ENCODE assay signal across 16 cellular contexts in the genomic region with DNA sequence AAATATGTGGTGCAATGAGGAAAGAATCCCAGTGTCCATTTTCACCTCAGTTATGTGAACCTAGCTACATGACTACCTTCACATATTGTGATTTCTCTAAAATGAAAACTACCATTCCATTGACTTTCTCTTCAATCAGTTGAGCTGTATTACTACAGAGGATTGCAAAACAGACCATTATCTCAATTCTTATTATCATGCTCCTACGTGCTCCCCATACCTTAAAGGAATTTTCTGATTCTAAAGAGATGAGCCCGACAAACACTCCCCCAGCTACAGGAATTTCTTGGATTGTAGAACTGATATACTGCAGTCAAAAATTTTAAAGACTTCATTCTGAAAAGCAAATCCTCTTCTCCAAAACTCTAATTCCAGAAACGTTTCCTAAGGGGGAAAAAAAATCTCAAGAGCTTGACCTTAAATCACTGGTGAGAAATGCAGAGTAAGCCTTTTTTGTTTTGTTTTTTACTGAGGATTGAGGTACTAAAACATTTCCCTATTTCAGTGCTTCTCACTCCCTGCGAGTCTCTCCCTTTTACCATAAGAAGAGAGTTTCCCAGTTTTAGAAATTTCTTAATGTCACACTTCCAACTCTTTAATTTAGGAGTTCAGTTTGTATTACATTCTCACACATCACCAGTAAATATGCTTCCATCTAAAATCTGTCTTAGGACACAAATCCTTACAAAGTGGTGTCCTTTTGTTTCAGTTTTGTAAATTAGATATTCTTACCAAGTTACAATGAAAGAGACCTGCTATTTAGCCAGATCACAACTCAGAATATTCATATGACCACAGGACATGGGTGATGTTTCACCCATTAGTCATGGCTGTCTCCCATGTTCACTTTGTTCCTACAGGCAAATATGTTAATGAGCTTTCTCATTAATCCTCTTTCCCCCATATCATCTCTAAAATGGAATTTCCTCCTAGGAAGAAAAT.
DNase-seq lines count a peak whose midpoint lies in the region; ATAC-seq and TF ChIP-seq lines count a peak whose summit lies in the region.
"Had no signal": no experiment of that assay in that cellular context is flagged by ENCODE, and none has a peak within 500 bp of the region (broad histone marks: within the 10 kb centered on the region; RNA-seq: fewer than 3 reads in every experiment).

No MANE protein-coding gene starts in this region.

- peak overlapping the region; percentile 71 to 88 (median 82) for H3K27ac Mint-ChIP-seq in nephron
- H3K27ac Mint-ChIP-seq in activated T-cell treated with anti-CD3 and anti-CD28 coated beads, Interleukin-2, amount 50 U/mL, for 72 hours, result no peak overlapping the region
- H3K27ac Mint-ChIP-seq: activated B cell treated with CpG ODN at 0.5 μM for 24 hours; activated naive CD8-positive, alpha-beta T cell; IgD-negative memory B cell had no signal

- peak overlapping the region in 1 of 3 experiments; percentile 18 for H3K4me3 Mint-ChIP-seq in nephron
- no peak overlapping the region for H3K4me3 Mint-ChIP-seq in activated T-cell treated with anti-CD3 and anti-CD28 coated beads, Interleukin-2, amount 50 U/mL, for 72 hours
- H3K4me3 Mint-ChIP-seq: activated B cell treated with CpG ODN at 0.5 μM for 24 hours; activated naive CD8-positive, alpha-beta T cell; IgD-negative memory B cell had no signal

- DNase-seq in EL, result peak; percentile 39
- peak; percentile 79 for DNase-seq in M059J (ENCODE audit: low read depth)
- DNase-seq in dermis blood vessel endothelial cell, result peak; percentile 28
- DNase-seq in activated T-cell treated with anti-CD3 and anti-CD28 coated beads, Interleukin-2, amount 50 U/mL, for 72 hours, result no peak
- no peak for DNase-seq in activated effector memory CD4-positive, alpha-beta T cell treated with anti-CD3 and anti-CD28 coated beads, Interleukin-2, amount 50 U/mL, for 16 hours
- DNase-seq: activated B cell treated with CpG ODN at 0.5 μM for 24 hours, H7, kidney, NCI-H1417 treated with DMSO at 0.1 percent for 48 hours, NCI-H69, sigmoid colon had no signal

- TF ChIP-seq CTCF in nephron (IDR thresholded peaks at IDR 0.05; ENCODE audit: unreplicated experiment in 3 of 3), result no peak

- no peaks in the 10 kb centered on the region for H3K9me3 Mint-ChIP-seq in nephron
- no peaks in the 10 kb centered on the region for H3K9me3 Mint-ChIP-seq in activated T-cell treated with anti-CD3 and anti-CD28 coated beads, Interleukin-2, amount 50 U/mL, for 72 hours
- H3K9me3 Mint-ChIP-seq: activated B cell treated with CpG ODN at 0.5 μM for 24 hours had no signal

- ATAC-seq in activated T-cell treated with anti-CD3 and anti-CD28 coated beads, Interleukin-2, amount 50 U/mL, for 72 hours (replicated peaks in 1 of 2), result no peak
- ATAC-seq in HG03520 (IDR thresholded peaks at IDR 0.05; ENCODE audit: unreplicated experiment) (no peak), HG02798 (IDR thresholded peaks at IDR 0.05; ENCODE audit: poor library complexity, unreplicated experiment) (no peak)

- H3K36me3 Mint-ChIP-seq in nephron (ENCODE audit: low read depth), result no peaks in the 10 kb centered on the region
- H3K36me3 Mint-ChIP-seq in activated T-cell treated with anti-CD3 and anti-CD28 coated beads, Interleukin-2, amount 50 U/mL, for 72 hours (ENCODE audit: insufficient read depth in 2 of 2), result no peaks in the 10 kb centered on the region
- H3K36me3 Mint-ChIP-seq: activated naive CD8-positive, alpha-beta T cell had no signal

- H3K4me1 Mint-ChIP-seq in nephron, result peaks cover 65% of the 10 kb centered on the region
- no peaks in the 10 kb centered on the region for H3K4me1 Mint-ChIP-seq in activated T-cell treated with anti-CD3 and anti-CD28 coated beads, Interleukin-2, amount 50 U/mL, for 72 hours (ENCODE audit: low read depth)
- H3K4me1 Mint-ChIP-seq: activated B cell treated with CpG ODN at 0.5 μM for 24 hours, IgD-negative memory B cell had no signal

- H3K27me3 Mint-ChIP-seq in nephron (ENCODE audit: low read depth), result no peaks in the 10 kb centered on the region
- peaks cover 6% of the 10 kb centered on the region for H3K27me3 Mint-ChIP-seq in activated T-cell treated with anti-CD3 and anti-CD28 coated beads, Interleukin-2, amount 50 U/mL, for 72 hours (ENCODE audit: low read depth)

Comparison
In these comparisons a context has a peak if more than half of its experiments do, and no peak if none do; other contexts are left out.
1. DNase-seq: peak in EL (single experiment), M059J (single experiment) and dermis blood vessel endothelial cell (single experiment); none in activated T-cell treated with anti-CD3 and anti-CD28 coated beads, Interleukin-2, amount 50 U/mL, for 72 hours (0 of 2) and activated effector memory CD4-positive, alpha-beta T cell treated with anti-CD3 and anti-CD28 coated beads, Interleukin-2, amount 50 U/mL, for 16 hours (single experiment).